8 cellular contexts compared by ENCODE assay signal in genomic region chr2:69643602-69644505, GRCh38. TPM values are rescaled to one million over a fixed set of nuclear protein-coding genes. Genes with fewer than 3 reads are reported as not detected.
A peak's percentile ranks its signal among the peaks of the same experiment; 100 is the strongest.
DNase-seq lines count a peak whose midpoint lies in the region; FAIRE-seq and TF ChIP-seq lines count a peak whose summit lies in the region.

Gene AAK1, minus strand, starts transcription at chr2:69643739. Its CDS starts 699 bp downstream, at chr2:69643040.

- H3F3A ChIP-seq in DOHH2 (ENCODE audit: control insufficient read depth, insufficient read depth), result peaks cover 12% of the 10 kb centered on the region

- peaks cover 76% of the 10 kb centered on the region for H3K27me3 ChIP-seq in DOHH2 (ENCODE audit: control insufficient read depth, low read length)

- H3K36me3 Mint-ChIP-seq in nephron (ENCODE audit: low read depth), result peaks cover 7% of the 10 kb centered on the region
- H3K36me3 Mint-ChIP-seq in stimulated activated naive CD8-positive, alpha-beta T cell treated with anti-CD3 and anti-CD28 coated beads, Interleukin-15, Interleukin-2, amounts not matched to agents 100 ng/mL and 50 ng/mL, for 24 hours (ENCODE audit: low read depth), result peaks cover 17% of the 10 kb centered on the region

- 0 out of 2 replicates have a peak, but pooled peaks cover 4% of the 10 kb centered on the region for H4K20me1 ChIP-seq in DOHH2 (ENCODE audit: control insufficient read depth, insufficient read depth, low read depth, low read length)

- H3K79me2 ChIP-seq in DOHH2 (ENCODE audit: control insufficient read depth, low read length), result no peaks in the 10 kb centered on the region

- peak within 1 kb of the TSS; percentile 98 to 100 (median 99) for H3K27ac Mint-ChIP-seq in nephron
- H3K27ac Mint-ChIP-seq in stimulated activated naive CD8-positive, alpha-beta T cell treated with anti-CD3 and anti-CD28 coated beads, Interleukin-15, Interleukin-2, amounts not matched to agents 100 ng/mL and 50 ng/mL, for 24 hours, result peak within 1 kb of the TSS; percentile 95

- H3K4me1 Mint-ChIP-seq in nephron, result peaks cover 51% of the 10 kb centered on the region
- peaks cover 69% of the 10 kb centered on the region for H3K4me1 Mint-ChIP-seq in stimulated activated naive CD8-positive, alpha-beta T cell treated with anti-CD3 and anti-CD28 coated beads, Interleukin-15, Interleukin-2, amounts not matched to agents 100 ng/mL and 50 ng/mL, for 24 hours (ENCODE audit: low read depth)

- no peaks in the 10 kb centered on the region for H3K9me3 Mint-ChIP-seq in nephron
- H3K9me3 Mint-ChIP-seq in stimulated activated naive CD8-positive, alpha-beta T cell treated with anti-CD3 and anti-CD28 coated beads, Interleukin-15, Interleukin-2, amounts not matched to agents 100 ng/mL and 50 ng/mL, for 24 hours, result no peaks in the 10 kb centered on the region

- FAIRE-seq in H54 (lab: Jason Lieb, UNC), result no peak

- peak within 1 kb of the TSS; percentile 93 for H3K4me3 ChIP-seq in DOHH2 (ENCODE audit: low read length)
- peak within 1 kb of the TSS; percentile 93 for H3K4me3 ChIP-seq in fibroblast of the aortic adventitia (ENCODE audit: low read depth, low read length)

- H3K9me3 ChIP-seq in DOHH2 (ENCODE audit: control insufficient read depth, insufficient read depth, low read length), result no peaks in the 10 kb centered on the region; the same call in 1 of the 2 replicates

- peak; percentile 73 for DNase-seq in H54 (ENCODE audit: insufficient read length, low spot score)
- peak; percentile 86 for DNase-seq in M059J (ENCODE audit: low read depth)
- DNase-seq in SHP77 (lab: John Stamatoyannopoulos, UW), result peak; percentile 56 to 74
- peak; percentile 93 for DNase-seq in activated effector memory CD4-positive, alpha-beta T cell treated with anti-CD3 and anti-CD28 coated beads, Interleukin-2, amount 50 U/mL, for 16 hours
- peak; percentile 88 for DNase-seq in fibroblast of the aortic adventitia (ENCODE audit: low read depth)

- peaks cover 52% of the 10 kb centered on the region for H3K4me1 ChIP-seq in DOHH2 (ENCODE audit: control insufficient read depth, low read length)

- peak within 1 kb of the TSS; percentile 68 for H3K27ac ChIP-seq in DOHH2 (ENCODE audit: low read depth, low read length)

- H3K27me3 Mint-ChIP-seq in nephron (ENCODE audit: low read depth), result no peaks in the 10 kb centered on the region
- H3K27me3 Mint-ChIP-seq in stimulated activated naive CD8-positive, alpha-beta T cell treated with anti-CD3 and anti-CD28 coated beads, Interleukin-15, Interleukin-2, amounts not matched to agents 100 ng/mL and 50 ng/mL, for 24 hours, result no peaks in the 10 kb centered on the region

- peak within 1 kb of the TSS; percentile 89 to 100 (median 99) for H3K4me3 Mint-ChIP-seq in nephron
- peak within 1 kb of the TSS; percentile 96 for H3K4me3 Mint-ChIP-seq in stimulated activated naive CD8-positive, alpha-beta T cell treated with anti-CD3 and anti-CD28 coated beads, Interleukin-15, Interleukin-2, amounts not matched to agents 100 ng/mL and 50 ng/mL, for 24 hours

- H3K36me3 ChIP-seq in DOHH2 (ENCODE audit: control insufficient read depth, low read length), result no peaks in the 10 kb centered on the region

- H3K4me2 ChIP-seq in DOHH2 (ENCODE audit: low read length), result peak within 1 kb of the TSS; percentile 97

- H3K9me2 ChIP-seq in DOHH2 (replicated peaks; ENCODE audit: control insufficient read depth, low read length), result no peaks in the 10 kb centered on the region

- TF ChIP-seq POLR2A in H54 (IDR thresholded peaks at IDR 0.05; ENCODE audit: low read depth, low read length), result peak; percentile 66

- TF ChIP-seq CTCF in DOHH2 (IDR thresholded peaks at IDR 0.05; ENCODE audit: low read depth, low read length, poor library complexity, severe bottlenecking) (no peak), fibroblast of the aortic adventitia (IDR thresholded peaks at IDR 0.05; ENCODE audit: insufficient read depth, low read length) (no peak), nephron (IDR thresholded peaks at IDR 0.05; ENCODE audit: unreplicated experiment in 3 of 3) (no peak)

RNA-seq across cellular contexts. Expression of gene AAK1, which starts in this region (rescaled TPM):
- total RNA-seq in M059J (2014; rRNA removed; shearing (Covaris generic)), result 32.6 and 52.0 TPM in 2 replicates
- 82.6 and 88.1 TPM in 2 replicates for total RNA-seq in fibroblast of the aortic adventitia (ENCODE audit: low replicate concordance)

Comparison
In these comparisons a context has a peak if more than half of its experiments do, and no peak if none do; other contexts are left out.
1. Peak in every context shown above with its lines: DNase-seq, H3K4me3 ChIP-seq and H3K27ac ChIP-seq.